Comparison of ENCODE assay signal across 13 cellular contexts in the genomic region with DNA sequence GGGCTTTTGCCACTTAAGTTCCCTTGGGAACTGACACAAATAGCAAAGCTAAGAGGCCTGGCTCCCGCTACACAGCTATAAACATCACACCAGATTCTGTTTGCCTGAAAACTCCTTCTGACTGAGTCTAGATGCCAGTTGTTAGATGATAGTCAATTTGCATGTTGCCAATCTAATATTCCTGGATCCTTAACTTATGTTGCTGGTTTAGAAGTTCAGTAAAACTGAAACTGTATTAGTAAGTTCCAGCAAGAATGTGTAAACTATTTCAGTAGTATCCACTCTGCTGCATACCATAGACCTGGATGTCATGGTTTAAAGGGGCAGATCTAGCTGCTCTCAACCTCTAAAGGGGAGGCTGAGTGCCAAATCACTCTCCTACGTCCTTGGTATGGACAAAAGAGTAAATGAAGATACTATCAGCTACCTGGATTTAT. TPM values are rescaled to one million over a fixed set of nuclear protein-coding genes. Genes with fewer than 3 reads are reported as not detected.
DNase-seq lines count a peak whose midpoint lies in the region; ATAC-seq, FAIRE-seq and TF ChIP-seq lines count a peak whose summit lies in the region.
"Had no signal": no experiment of that assay in that cellular context is flagged by ENCODE, and none has a peak within 500 bp of the region (broad histone marks: within the 10 kb centered on the region; RNA-seq: fewer than 3 reads in every experiment).

No MANE protein-coding gene starts in this region.

- no TSS peak for BruUV-seq in K562 (replicated peaks; lab: Mats Ljungman, UMichigan)

- no peaks in the 10 kb centered on the region for H3K79me2 ChIP-seq in K562 (ENCODE audit: control insufficient read depth, insufficient read depth, low read length)
- H3K79me2 ChIP-seq: parathyroid adenoma had no signal

- in situ Hi-C loops in K562 (cut with MboI), result no loop called here

- H3K9me3 ChIP-seq in K562 (replicated peaks; ENCODE audit: control insufficient read depth, insufficient read depth, low read depth, low read length) (no peaks in the 10 kb centered on the region), left lung (no peaks in the 10 kb centered on the region)

- no peak for TF ChIP-seq EP300 in K562 (IDR thresholded peaks at IDR 0.05; ENCODE audit: low read length)

- no peaks in the 10 kb centered on the region for H3K27me3 Mint-ChIP-seq in type B pancreatic cell

- H3K27ac Mint-ChIP-seq in type B pancreatic cell, result no peak overlapping the region
- H3K27ac Mint-ChIP-seq: brain had no signal

- H3K4me2 ChIP-seq in K562 (ENCODE audit: insufficient read depth, low read length), result no peak overlapping the region

- peaks cover 2 to 5% of the 10 kb centered on the region in 2 experiments; a peak in 1 of 5 replicates for H3K4me1 ChIP-seq in K562 (replicated peaks in 1 of 2; ENCODE audit: control insufficient read depth in 2 of 2, insufficient read depth in 2 of 2, low read length in 2 of 2)
- H3K4me1 ChIP-seq in left lung, result peaks cover 0 to under 1% of the 10 kb centered on the region in 2 donors
- H3K4me1 ChIP-seq: parathyroid adenoma had no signal

- no peak overlapping the region for H3K9ac ChIP-seq in K562 (ENCODE audit: insufficient read depth in 1 of 2, low read depth in 2 of 2, low read length in 2 of 2)
- H3K9ac ChIP-seq: parathyroid adenoma had no signal

- intact Hi-C loops in K562 (cut with micrococcal nuclease), result no loop called here
- intact Hi-C loops in left lung (cut with DNase I), result loop anchor here in 1 of 2 donors (5.0 kb wide), 2 partner anchors 47 to 247 kb away; no protein-coding TSS in a partner anchor

- ATAC-seq in K562, result no peak
- peak; percentile 73 for ATAC-seq in left lung

- no peaks in the 10 kb centered on the region for H3K36me3 Mint-ChIP-seq in type B pancreatic cell
- H3K36me3 Mint-ChIP-seq: brain had no signal

- no peaks in the 10 kb centered on the region for H4K20me1 ChIP-seq in K562 (replicated peaks; ENCODE audit: control insufficient read depth, insufficient read depth, low read length)

- FAIRE-seq in K562 (lab: Jason Lieb, UNC) (no peak), GM12891 (lab: Jason Lieb, UNC) (no peak)
- FAIRE-seq: GM12878 had no signal

- H2AFZ ChIP-seq in K562 (ENCODE audit: low read depth, low read length), result peak overlapping the region; percentile 33; the same call in 1 of the 2 replicates
- H2AFZ ChIP-seq: parathyroid adenoma had no signal

- DNase-seq in AG08396 (ENCODE audit: low spot score) (peak; percentile 75), HT1080 (ENCODE audit: low read depth) (peak; percentile 41), K562 (ENCODE audit: extremely low read depth in 1 of 4, low spot score in 3 of 4) (no peak), left lung (no peak), RPMI8226 (no peak), NCI-H774 (lab: John Stamatoyannopoulos, UW) (no peak), GM12891 (ENCODE audit: insufficient read length, low spot score) (no peak), type B pancreatic cell (ENCODE audit: extremely low spot score, unreplicated experiment) (no peak)
- DNase-seq: activated CD8-positive, alpha-beta memory T cell treated with anti-CD3 and anti-CD28 coated beads, Interleukin-2, amount 50 U/mL, for 48 hours had no signal

- POLR2A ChIA-PET in K562 (lab: Yijun Ruan, JAX), result interaction anchor here (1.2 kb wide), 1 partner anchor 47 kb away, joined by 4 read pairs; no protein-coding TSS in a partner anchor

- peaks cover 2% of the 10 kb centered on the region for H3K4me1 Mint-ChIP-seq in type B pancreatic cell (ENCODE audit: unreplicated experiment)

- no peaks in the 10 kb centered on the region for H3K9me3 Mint-ChIP-seq in type B pancreatic cell

- no peaks in the 10 kb centered on the region for H3K9me1 ChIP-seq in K562 (ENCODE audit: control insufficient read depth, insufficient read depth, low read length)

- H3K36me3 ChIP-seq in K562 (ENCODE audit: control insufficient read depth, insufficient read depth, low read length) (no peaks in the 10 kb centered on the region), left lung (no peaks in the 10 kb centered on the region)

- H3K27me3 ChIP-seq in K562 (ENCODE audit: control insufficient read depth in 2 of 2, insufficient read depth in 2 of 2, low read length in 2 of 2), result 0 out of 5 replicates have a peak, but pooled peaks cover 0 to 3% of the 10 kb centered on the region in 2 experiments
- H3K27me3 ChIP-seq in left lung, result no peaks in the 10 kb centered on the region

- 62% methylated on average over 2 of the region's 2 CpGs for WGBS in K562 (ENCODE audit: insufficient coverage, low coverage, missing lambda C conversion rate)

- no peak overlapping the region for H3K27ac ChIP-seq in K562 (ENCODE audit: extremely low read depth, low read depth, low read length)
- peak overlapping the region in 1 of 2 donors; percentile 2 for H3K27ac ChIP-seq in left lung
- H3K27ac ChIP-seq: parathyroid adenoma had no signal

- H3K4me3 ChIP-seq in K562 (no peak overlapping the region), left lung (no peak overlapping the region)
- H3K4me3 ChIP-seq: GM12878, lung had no signal

- CTCF ChIA-PET in K562 (lab: Yijun Ruan, JAX; ENCODE audit: low intra/inter-chr PET ratio), result interaction anchor here (1.6 to 4.2 kb wide), 4 partner anchors 46 to 313 kb away, joined by 5 to 56 read pairs (median 13); no protein-coding TSS in a partner anchor

- no peak for TF ChIP-seq RAD21 in K562 (CRISPR knock-in tag; conservative IDR thresholded peaks at IDR 0.05 in 1 of 2, IDR thresholded peaks at IDR 0.05 in 1 of 2)

- no peak for TF ChIP-seq CTCF in K562 (IDR thresholded peaks at IDR 0.05 in 2 of 3, conservative IDR thresholded peaks at IDR 0.05 in 1 of 3; ENCODE audit: insufficient read depth in 2 of 3, low read depth in 1 of 3, low read length in 3 of 3)
- TF ChIP-seq CTCF in left lung (IDR thresholded peaks at IDR 0.05), result no peak
- no peak for TF ChIP-seq CTCF in type B pancreatic cell (conservative IDR thresholded peaks at IDR 0.05)

- TF ChIP-seq POLR2A in K562 (conservative IDR thresholded peaks at IDR 0.05), result no peak
- TF ChIP-seq POLR2A in GM12891 (IDR thresholded peaks at IDR 0.05; ENCODE audit: low read depth, low read length), result no peak

- no peak overlapping the region for H3K4me3 Mint-ChIP-seq in type B pancreatic cell
- H3K4me3 Mint-ChIP-seq: brain had no signal

TF ChIP-seq in K562, 482 proteins besides CTCF, POLR2A, EP300 and RAD21 (continues in another document):
- TF ChIP-seq CEBPB (tag; IDR thresholded peaks at IDR 0.05) (no peak), CBX2 (IDR thresholded peaks at IDR 0.05; ENCODE audit: insufficient read depth, low read length, poor library complexity, severe bottlenecking) (no peak)

TF ChIP-seq in GM12891, 5 proteins besides CTCF, POLR2A, EP300 and RAD21 (continues in another document):
- TF ChIP-seq POU2F2 (IDR thresholded peaks at IDR 0.05; ENCODE audit: low read depth, low read length), result no peak

RNA-seq across cellular contexts. Expression of a gene that starts 27.1 kb away (rescaled TPM):
- 17.8 and 18.6 TPM in 2 replicates for total RNA-seq in HT1080 (2014; rRNA removed; shearing (Covaris generic))
- 50.2 and 60.0 TPM in 2 replicates for polyA plus RNA-seq in HT1080 (2015; cell fraction: cytosol; rRNA removed)
- polyA plus RNA-seq in HT1080 (2015; cell fraction: nucleus; rRNA removed), result 52.2 and 55.0 TPM in 2 replicates
- total RNA-seq in K562 (2011; cell fraction: chromatin; rRNA removed; ENCODE audit: low replicate concordance), result 8.1 and 18.4 TPM in 2 replicates
- 3.5 and 6.1 TPM in 2 replicates for total RNA-seq in K562 (2011; cell fraction: nucleolus; rRNA removed)
- 9.0 and 15.3 TPM in 2 replicates for total RNA-seq in K562 (2011; cell fraction: nucleoplasm; rRNA removed)
- total RNA-seq in K562 (2014; rRNA removed), result 6.1 and 9.5 TPM in 2 replicates
- total RNA-seq in K562 (2014; rRNA removed; fragmentation: Illumina TruSeq; extraction: Trizol), result 14.7 and 19.7 TPM in 2 replicates
- 13.1 and 15.5 TPM in 2 replicates for total RNA-seq in K562 (2015; rRNA removed; fragmentation: Illumina TruSeq; extraction: Trizol)
- 7.0 and 8.4 TPM in 2 replicates for total RNA-seq in K562 (2021)
- polyA plus RNA-seq in K562 (2011; rRNA removed), result 11.3 and 12.4 TPM in 2 replicates
- polyA plus RNA-seq in K562 (2011; cell fraction: cytosol; rRNA removed), result 2.3 and 4.6 TPM in 2 replicates
- polyA plus RNA-seq in K562 (2011; cell fraction: nucleus; rRNA removed), result 1.8 and 3.3 TPM in 2 replicates
- 9.4 and 11.0 TPM in 2 replicates for polyA plus RNA-seq in K562 (2012)
- polyA plus RNA-seq in K562 (2014; fragmentation: Illumina TruSeq; extraction: Trizol), result 8.2 and 14.6 TPM in 2 replicates
- 1 to 10 TPM; 3.1 to 4.0 TPM for polyA plus RNA-seq in K562 (2014; fragmentation: Nextera tagmentation; extraction: Ambion mirVana)
- polyA plus RNA-seq in K562 (2014; rRNA removed), result 8.3 and 9.8 TPM in 2 replicates
- 6.5 and 9.1 TPM in 2 replicates for polyA minus RNA-seq in K562 (2011; rRNA and poly(A)+ RNA removed)
- polyA minus RNA-seq in K562 (2011; cell fraction: cytosol; rRNA and poly(A)+ RNA removed), result 1.8 and 2.8 TPM in 2 replicates
- polyA minus RNA-seq in K562 (2011; cell fraction: nucleus; rRNA and poly(A)+ RNA removed), result 2.0 and 4.0 TPM in 2 replicates
- 10 to 100 TPM; 28.4 to 41.8 TPM for total RNA-seq in left lung
- polyA plus RNA-seq in GM12891 (2012; ENCODE audit: low read depth, missing spikeins), result 20.2 TPM
- 10.9 and 12.6 TPM in 2 replicates for total RNA-seq in type B pancreatic cell (ENCODE audit: low replicate concordance)

RNA-seq across cellular contexts. Expression of a gene that starts 52.0 kb away (rescaled TPM):
- total RNA-seq in HT1080 (2014; rRNA removed; shearing (Covaris generic)), result 242 and 284 TPM in 2 replicates
- 389 and 430 TPM in 2 replicates for polyA plus RNA-seq in HT1080 (2015; cell fraction: cytosol; rRNA removed)
- polyA plus RNA-seq in HT1080 (2015; cell fraction: nucleus; rRNA removed), result 555 and 626 TPM in 2 replicates
- total RNA-seq in K562 (2011; cell fraction: chromatin; rRNA removed; ENCODE audit: low replicate concordance), result 40.0 and 70.8 TPM in 2 replicates
- 25.8 and 35.0 TPM in 2 replicates for total RNA-seq in K562 (2011; cell fraction: nucleolus; rRNA removed)
- 50.5 and 78.6 TPM in 2 replicates for total RNA-seq in K562 (2011; cell fraction: nucleoplasm; rRNA removed)
- total RNA-seq in K562 (2014; rRNA removed) (49.9 and 52.9 TPM in 2 replicates), K562 (2014; rRNA removed; fragmentation: Illumina TruSeq; extraction: Trizol) (49.2 and 51.0 TPM in 2 replicates), K562 (2015; rRNA removed; fragmentation: Illumina TruSeq; extraction: Trizol) (42.0 and 43.1 TPM in 2 replicates), K562 (2021) (37.2 and 38.5 TPM in 2 replicates), left lung (100 to 1,000 TPM; 196 to 330 TPM), type B pancreatic cell (ENCODE audit: low replicate concordance) (343 and 447 TPM in 2 replicates)
- polyA plus RNA-seq in K562 (2011; rRNA removed) (36.0 and 42.1 TPM in 2 replicates), K562 (2014; fragmentation: Illumina TruSeq; extraction: Trizol) (40.0 and 49.5 TPM in 2 replicates), K562 (2014; fragmentation: Nextera tagmentation; extraction: Ambion mirVana) (10 to 100 TPM in 1 of 2 experiments, 1 to 10 TPM in 1; 8.1 to 11.1 TPM), K562 (2014; rRNA removed) (53.9 and 54.5 TPM in 2 replicates)
- 14.9 and 22.5 TPM in 2 replicates for polyA plus RNA-seq in K562 (2011; cell fraction: cytosol; rRNA removed)
- 33.8 and 50.9 TPM in 2 replicates for polyA plus RNA-seq in K562 (2011; cell fraction: nucleus; rRNA removed)
- 46.9 and 77.8 TPM in 2 replicates for polyA plus RNA-seq in K562 (2012)
- polyA minus RNA-seq in K562 (2011; rRNA and poly(A)+ RNA removed), result 28.7 and 39.2 TPM in 2 replicates
- polyA minus RNA-seq in K562 (2011; cell fraction: cytosol; rRNA and poly(A)+ RNA removed), result 12.6 and 14.0 TPM in 2 replicates
- polyA minus RNA-seq in K562 (2011; cell fraction: nucleus; rRNA and poly(A)+ RNA removed), result 23.7 and 44.0 TPM in 2 replicates
- polyA plus RNA-seq in GM12891 (2012; ENCODE audit: low read depth, missing spikeins), result 0.68 TPM

Comparison
In these comparisons a context has a peak if more than half of its experiments do, and no peak if none do; other contexts are left out.
1. DNase-seq: peak in AG08396 (single experiment) and HT1080 (single experiment); none in K562 (0 of 4), left lung (0 of 2), RPMI8226 (single experiment), NCI-H774 (single experiment), GM12891 (single experiment) and type B pancreatic cell (single experiment).